ENCODE assay signal across 10 cellular contexts in the genomic region with DNA sequence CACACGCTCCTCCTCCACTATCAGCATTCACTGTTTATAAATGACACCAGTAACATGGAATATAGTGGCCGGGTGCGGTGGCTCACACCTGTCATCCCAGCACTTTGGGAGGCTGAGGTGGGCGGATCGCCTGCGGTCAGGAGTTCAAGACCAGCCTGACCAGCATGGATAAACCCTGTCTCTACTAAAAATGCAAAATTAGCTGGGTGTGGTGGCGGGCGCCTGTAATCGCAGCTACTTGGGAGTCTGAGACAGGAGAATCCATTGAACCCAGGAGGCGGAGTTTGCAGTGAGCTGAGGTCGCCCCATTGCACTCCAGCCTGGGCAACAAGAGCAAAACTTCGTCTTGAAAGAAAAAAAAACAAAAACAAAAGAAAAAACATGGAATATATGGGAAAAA. TPM values are rescaled to one million over a fixed set of nuclear protein-coding genes. Genes with fewer than 3 reads are reported as not detected.
DNase-seq lines count a peak whose midpoint lies in the region; ATAC-seq, FAIRE-seq and TF ChIP-seq lines count a peak whose summit lies in the region.
"Not testable (repeated sequence)": the region's sequence is repeated elsewhere in the genome, so short reads cannot be mapped to it uniquely, and the experiment has no call there.
"Had no signal": no experiment of that assay in that cellular context is flagged by ENCODE, and none has a peak within 500 bp of the region (broad histone marks: within the 10 kb centered on the region; RNA-seq: fewer than 3 reads in every experiment).

No MANE protein-coding gene starts in this region.

- H3K9ac ChIP-seq in iPS-15b (ENCODE audit: low read depth, low read length): not testable (repeated sequence)

- TF ChIP-seq EP300 in stomach (IDR thresholded peaks at IDR 0.05): not testable (repeated sequence)

- peak overlapping the region; percentile 87 for H3K27ac Mint-ChIP-seq in T-helper 1 cell treated with Interleukin-12 subunit alpha and Interleukin-12 subunit beta and Interleukin-4 antibody, amounts not matched to agents 30 μg/mL and 1 μg/mL, for 36 hours
- H3K27ac Mint-ChIP-seq in activated T-helper 2 cell treated with anti-CD3 and anti-CD28 coated beads, Interferon-gamma antibody, Interleukin-2, Interleukin-4, amounts not matched to agents 10 μg/mL and 5 μg/mL and 100 μg/mL, durations not matched to agents 14 hours and 24 hours and 36 hours: peak overlapping the region; percentile 91
- H3K27ac Mint-ChIP-seq in dendritic cell treated with granulocyte-macrophage colony-stimulating factor and Interleukin-4, amounts not matched to agents 40 ng/mL and 50 ng/mL, for 4 days: peak overlapping the region; percentile 94
- H3K27ac Mint-ChIP-seq in natural killer cell treated with Interleukin-12 subunit alpha and Interleukin-12 subunit beta and Interleukin-15 and Interleukin-18, amount 100 ng/mL, for 72 hours: peak overlapping the region; percentile 96 to 98

- intact Hi-C loops in activated T-helper 2 cell treated with anti-CD3 and anti-CD28 coated beads, Interferon-gamma antibody, Interleukin-2, Interleukin-4, amounts not matched to agents 10 μg/mL and 5 μg/mL and 100 μg/mL, durations not matched to agents 14 hours and 24 hours and 36 hours (cut with micrococcal nuclease): loop anchor here (1.0 to 2.0 kb wide), 2 partner anchors 13 to 40 kb away; no protein-coding TSS in a partner anchor
- intact Hi-C loops in dendritic cell treated with granulocyte-macrophage colony-stimulating factor and Interleukin-4, amounts not matched to agents 40 ng/mL and 50 ng/mL, for 4 days (cut with micrococcal nuclease); stomach (cut with DNase I; ENCODE audit: low total_unique reads): not testable (repeated sequence)

- peak; percentile 68 for FAIRE-seq in GM12891 (lab: Jason Lieb, UNC)

- 83 to 94% (median 89%) methylated on average over 12 of the region's 12 CpGs for WGBS in stomach, 5 donors

- peaks cover 35% of the 10 kb centered on the region for H3K4me1 Mint-ChIP-seq in T-helper 1 cell treated with Interleukin-12 subunit alpha and Interleukin-12 subunit beta and Interleukin-4 antibody, amounts not matched to agents 30 μg/mL and 1 μg/mL, for 36 hours (ENCODE audit: low read depth)
- H3K4me1 Mint-ChIP-seq in activated T-helper 2 cell treated with anti-CD3 and anti-CD28 coated beads, Interferon-gamma antibody, Interleukin-2, Interleukin-4, amounts not matched to agents 10 μg/mL and 5 μg/mL and 100 μg/mL, durations not matched to agents 14 hours and 24 hours and 36 hours (ENCODE audit: low read depth): peaks cover 34% of the 10 kb centered on the region
- peaks cover 34% of the 10 kb centered on the region for H3K4me1 Mint-ChIP-seq in dendritic cell treated with granulocyte-macrophage colony-stimulating factor and Interleukin-4, amounts not matched to agents 40 ng/mL and 50 ng/mL, for 4 days (ENCODE audit: low read depth)
- H3K4me1 Mint-ChIP-seq in natural killer cell treated with Interleukin-12 subunit alpha and Interleukin-12 subunit beta and Interleukin-15 and Interleukin-18, amount 100 ng/mL, for 72 hours (ENCODE audit: low read depth in 2 of 2): peaks cover 40 to 46% of the 10 kb centered on the region in 2 donors

- not testable (repeated sequence) for TF ChIP-seq POLR2A in GM12891 (IDR thresholded peaks at IDR 0.05; ENCODE audit: low read depth, low read length); stomach (IDR thresholded peaks at IDR 0.05)

- peak overlapping the region; percentile 89 for H3K4me3 Mint-ChIP-seq in T-helper 1 cell treated with Interleukin-12 subunit alpha and Interleukin-12 subunit beta and Interleukin-4 antibody, amounts not matched to agents 30 μg/mL and 1 μg/mL, for 36 hours
- peak overlapping the region; percentile 91 for H3K4me3 Mint-ChIP-seq in activated T-helper 2 cell treated with anti-CD3 and anti-CD28 coated beads, Interferon-gamma antibody, Interleukin-2, Interleukin-4, amounts not matched to agents 10 μg/mL and 5 μg/mL and 100 μg/mL, durations not matched to agents 14 hours and 24 hours and 36 hours (ENCODE audit: low read depth)
- H3K4me3 Mint-ChIP-seq in dendritic cell treated with granulocyte-macrophage colony-stimulating factor and Interleukin-4, amounts not matched to agents 40 ng/mL and 50 ng/mL, for 4 days: peak overlapping the region; percentile 88
- peak overlapping the region; percentile 89 for H3K4me3 Mint-ChIP-seq in natural killer cell treated with Interleukin-12 subunit alpha and Interleukin-12 subunit beta and Interleukin-15 and Interleukin-18, amount 100 ng/mL, for 72 hours

- not testable (repeated sequence) for TF ChIP-seq CTCF in AG10803 (conservative IDR thresholded peaks at IDR 0.05; ENCODE audit: low read length); stomach (IDR thresholded peaks at IDR 0.05)

- not testable (repeated sequence) for ATAC-seq in natural killer cell treated with Interleukin-12 subunit alpha and Interleukin-12 subunit beta and Interleukin-15 and Interleukin-18, amount 100 ng/mL, for 72 hours

- H3K4me3 ChIP-seq in AG10803 (ENCODE audit: low read length): peak overlapping the region; percentile 64
- H3K4me3 ChIP-seq in iPS-15b (ENCODE audit: low read depth, low read length): peak overlapping the region; percentile 8
- peak overlapping the region; percentile 43 to 61 (median 55) for H3K4me3 ChIP-seq in stomach

- H3K36me3 Mint-ChIP-seq in T-helper 1 cell treated with Interleukin-12 subunit alpha and Interleukin-12 subunit beta and Interleukin-4 antibody, amounts not matched to agents 30 μg/mL and 1 μg/mL, for 36 hours (ENCODE audit: low read depth): peaks cover 35% of the 10 kb centered on the region
- H3K36me3 Mint-ChIP-seq in activated T-helper 2 cell treated with anti-CD3 and anti-CD28 coated beads, Interferon-gamma antibody, Interleukin-2, Interleukin-4, amounts not matched to agents 10 μg/mL and 5 μg/mL and 100 μg/mL, durations not matched to agents 14 hours and 24 hours and 36 hours (ENCODE audit: low read depth): peaks cover 37% of the 10 kb centered on the region
- peaks cover 45% of the 10 kb centered on the region for H3K36me3 Mint-ChIP-seq in dendritic cell treated with granulocyte-macrophage colony-stimulating factor and Interleukin-4, amounts not matched to agents 40 ng/mL and 50 ng/mL, for 4 days (ENCODE audit: low read depth)
- H3K36me3 Mint-ChIP-seq in natural killer cell treated with Interleukin-12 subunit alpha and Interleukin-12 subunit beta and Interleukin-15 and Interleukin-18, amount 100 ng/mL, for 72 hours: peaks cover 10% of the 10 kb centered on the region

- H3K4me1 ChIP-seq in iPS-15b (ENCODE audit: control insufficient read depth, insufficient read depth, low read length): not testable (repeated sequence)
- peaks cover 6 to 16% (median 12%) of the 10 kb centered on the region in 4 donors for H3K4me1 ChIP-seq in stomach

- H3K9me3 ChIP-seq in iPS-15b (ENCODE audit: control insufficient read depth, insufficient read depth, low read length); stomach: not testable (repeated sequence)

- not testable (repeated sequence) for H3K9me3 Mint-ChIP-seq in T-helper 1 cell treated with Interleukin-12 subunit alpha and Interleukin-12 subunit beta and Interleukin-4 antibody, amounts not matched to agents 30 μg/mL and 1 μg/mL, for 36 hours; activated T-helper 2 cell treated with anti-CD3 and anti-CD28 coated beads, Interferon-gamma antibody, Interleukin-2, Interleukin-4, amounts not matched to agents 10 μg/mL and 5 μg/mL and 100 μg/mL, durations not matched to agents 14 hours and 24 hours and 36 hours; dendritic cell treated with granulocyte-macrophage colony-stimulating factor and Interleukin-4, amounts not matched to agents 40 ng/mL and 50 ng/mL, for 4 days; natural killer cell treated with Interleukin-12 subunit alpha and Interleukin-12 subunit beta and Interleukin-15 and Interleukin-18, amount 100 ng/mL, for 72 hours

- not testable (repeated sequence) for H3K36me3 ChIP-seq in iPS-15b (ENCODE audit: control insufficient read depth, insufficient read depth, low read length)
- peaks cover 0 to 26% (median 21%) of the 10 kb centered on the region in 4 donors for H3K36me3 ChIP-seq in stomach

- peak overlapping the region in 4 of 5 donors; percentile 82 to 87 (median 84) for H3K27ac ChIP-seq in stomach

- H3K27me3 ChIP-seq in iPS-15b (ENCODE audit: control insufficient read depth, insufficient read depth, low read length); stomach: not testable (repeated sequence)

- DNase-seq in AG10803 (ENCODE audit: low read depth); GM12891 (ENCODE audit: insufficient read length, low spot score); activated T-helper 2 cell treated with anti-CD3 and anti-CD28 coated beads, Interferon-gamma antibody, Interleukin-2, Interleukin-4, amounts not matched to agents 10 μg/mL and 5 μg/mL and 100 μg/mL, durations not matched to agents 14 hours and 24 hours and 36 hours (ENCODE audit: low spot score); natural killer cell treated with Interleukin-12 subunit alpha and Interleukin-12 subunit beta and Interleukin-15 and Interleukin-18, amount 100 ng/mL, for 72 hours (ENCODE audit: low spot score); stomach: not testable (repeated sequence)

- H3K27me3 Mint-ChIP-seq in T-helper 1 cell treated with Interleukin-12 subunit alpha and Interleukin-12 subunit beta and Interleukin-4 antibody, amounts not matched to agents 30 μg/mL and 1 μg/mL, for 36 hours (ENCODE audit: low read depth); activated T-helper 2 cell treated with anti-CD3 and anti-CD28 coated beads, Interferon-gamma antibody, Interleukin-2, Interleukin-4, amounts not matched to agents 10 μg/mL and 5 μg/mL and 100 μg/mL, durations not matched to agents 14 hours and 24 hours and 36 hours (ENCODE audit: low read depth); dendritic cell treated with granulocyte-macrophage colony-stimulating factor and Interleukin-4, amounts not matched to agents 40 ng/mL and 50 ng/mL, for 4 days; natural killer cell treated with Interleukin-12 subunit alpha and Interleukin-12 subunit beta and Interleukin-15 and Interleukin-18, amount 100 ng/mL, for 72 hours: not testable (repeated sequence)

RNA-seq across cellular contexts. Expression of a gene that starts 0.8 kb away (rescaled TPM):
- polyA plus RNA-seq in GM12891 (2012; ENCODE audit: low read depth, missing spikeins): 88.3 TPM
- 61.4 and 63.7 TPM in 2 replicates for total RNA-seq in activated T-helper 2 cell treated with anti-CD3 and anti-CD28 coated beads, Interferon-gamma antibody, Interleukin-2, Interleukin-4, amounts not matched to agents 10 μg/mL and 5 μg/mL and 100 μg/mL, durations not matched to agents 14 hours and 24 hours and 36 hours
- total RNA-seq in natural killer cell treated with Interleukin-12 subunit alpha and Interleukin-12 subunit beta and Interleukin-15 and Interleukin-18, amount 100 ng/mL, for 72 hours: 100 to 1,000 TPM; 105 to 169 TPM
- total RNA-seq in stomach: 10 to 100 TPM in 1 of 5 donors, 1 to 10 TPM in 2, under 1 TPM in 1, not detected in 1; 0.45 to 19.6 (median 3.6) TPM
- 1 to 10 TPM; 4.1 to 9.3 (median 7.0) TPM for polyA plus RNA-seq in stomach

RNA-seq across cellular contexts. Expression of a gene that starts 19.1 kb away (rescaled TPM):
- polyA plus RNA-seq in GM12891 (2012; ENCODE audit: low read depth, missing spikeins): 20.9 TPM
- 7.3 and 8.3 TPM in 2 replicates for total RNA-seq in activated T-helper 2 cell treated with anti-CD3 and anti-CD28 coated beads, Interferon-gamma antibody, Interleukin-2, Interleukin-4, amounts not matched to agents 10 μg/mL and 5 μg/mL and 100 μg/mL, durations not matched to agents 14 hours and 24 hours and 36 hours
- 1 to 10 TPM; 6.2 to 6.9 TPM for total RNA-seq in natural killer cell treated with Interleukin-12 subunit alpha and Interleukin-12 subunit beta and Interleukin-15 and Interleukin-18, amount 100 ng/mL, for 72 hours
- total RNA-seq in stomach: 1 to 10 TPM in 1 of 5 donors, not detected in 4; 7.8 TPM
- under 1 TPM in 1 of 3 donors, not detected in 2; 0.63 TPM for polyA plus RNA-seq in stomach
- total RNA-seq: epithelial cell of proximal tubule, NCI-H460 had no signal

RNA-seq across cellular contexts. Expression of a gene that starts 37.2 kb away (rescaled TPM):
- 11.2 TPM for polyA plus RNA-seq in GM12891 (2012; ENCODE audit: low read depth, missing spikeins)
- 23.8 and 24.1 TPM in 2 replicates for total RNA-seq in activated T-helper 2 cell treated with anti-CD3 and anti-CD28 coated beads, Interferon-gamma antibody, Interleukin-2, Interleukin-4, amounts not matched to agents 10 μg/mL and 5 μg/mL and 100 μg/mL, durations not matched to agents 14 hours and 24 hours and 36 hours
- total RNA-seq in natural killer cell treated with Interleukin-12 subunit alpha and Interleukin-12 subunit beta and Interleukin-15 and Interleukin-18, amount 100 ng/mL, for 72 hours: 10 to 100 TPM; 21.7 to 31.6 TPM
- 1 to 10 TPM in 3 of 5 donors, under 1 TPM in 1, not detected in 1; 0.89 to 4.1 (median 2.3) TPM for total RNA-seq in stomach
- 1 to 10 TPM; 4.1 to 8.2 (median 4.6) TPM for polyA plus RNA-seq in stomach

RNA-seq across cellular contexts. Expression of a gene that starts 57.0 kb away (rescaled TPM):
- polyA plus RNA-seq in GM12891 (2012; ENCODE audit: low read depth, missing spikeins): 9.2 TPM
- 29.7 and 31.2 TPM in 2 replicates for total RNA-seq in activated T-helper 2 cell treated with anti-CD3 and anti-CD28 coated beads, Interferon-gamma antibody, Interleukin-2, Interleukin-4, amounts not matched to agents 10 μg/mL and 5 μg/mL and 100 μg/mL, durations not matched to agents 14 hours and 24 hours and 36 hours
- 10 to 100 TPM; 37.6 to 40.1 TPM for total RNA-seq in natural killer cell treated with Interleukin-12 subunit alpha and Interleukin-12 subunit beta and Interleukin-15 and Interleukin-18, amount 100 ng/mL, for 72 hours
- total RNA-seq in stomach: 1 to 10 TPM in 3 of 5 donors, under 1 TPM in 1, not detected in 1; 0.29 to 5.3 (median 2.4) TPM
- polyA plus RNA-seq in stomach: 1 to 10 TPM; 1.3 to 3.3 (median 2.9) TPM

Comparison
In these comparisons a context has a peak if more than half of its experiments do, and no peak if none do; other contexts are left out.
1. H3K4me3 ChIP-seq: peak in every context shown above with its lines; median percentile 64 in AG10803; 55 in stomach; 8 in iPS-15b.